ENCODE assay signal across 9 cellular contexts in genomic region chr13:44854264-44855060, GRCh38.
DNase-seq lines count a peak whose midpoint lies in the region; ATAC-seq, FAIRE-seq and TF ChIP-seq lines count a peak whose summit lies in the region.
"Had no signal": no experiment of that assay in that cellular context is flagged by ENCODE, and none has a peak within 500 bp of the region (broad histone marks: within the 10 kb centered on the region; RNA-seq: fewer than 3 reads in every experiment).

No MANE protein-coding gene starts in this region.

- no peaks in the 10 kb centered on the region for H3K36me3 Mint-ChIP-seq in H9 (ENCODE audit: insufficient read depth in 1 of 3, low read depth in 3 of 3)

- no peak overlapping the region for H2BK20ac ChIP-seq in H9 (ENCODE audit: low read depth, low read length, poor library complexity, severe bottlenecking)

- H3K27me3 ChIP-seq in hepatocyte (no peaks in the 10 kb centered on the region), small intestine (ENCODE audit: control insufficient read depth in 2 of 2, insufficient read depth in 2 of 2, low read length in 2 of 2) (no peaks in the 10 kb centered on the region), H9 (ENCODE audit: insufficient read depth, low read length) (no peaks in the 10 kb centered on the region)

- no peak for FAIRE-seq in small intestine (lab: Jason Lieb, UNC)

- H3K36me3 ChIP-seq in hepatocyte (replicated peaks; ENCODE audit: insufficient read depth, low read depth) (no peaks in the 10 kb centered on the region), small intestine (ENCODE audit: control insufficient read depth in 2 of 2, insufficient read depth in 2 of 2, low read length in 2 of 2) (no peaks in the 10 kb centered on the region)

- H2BK120ac ChIP-seq in H9 (ENCODE audit: low read depth, low read length, poor library complexity, severe bottlenecking): no peak overlapping the region

- H2BK15ac ChIP-seq in H9 (ENCODE audit: low read depth, low read length): no peak overlapping the region

- ATAC-seq in HG02852 (IDR thresholded peaks at IDR 0.05; ENCODE audit: unreplicated experiment) (no peak), GM21576 (IDR thresholded peaks at IDR 0.05; ENCODE audit: unreplicated experiment) (no peak)

- H3K4me1 ChIP-seq in hepatocyte (ENCODE audit: insufficient read depth) (peaks cover 22% of the 10 kb centered on the region), small intestine (ENCODE audit: control insufficient read depth in 2 of 2, insufficient read depth in 1 of 2, low read depth in 1 of 2, low read length in 1 of 2) (peaks cover 0 to 3% of the 10 kb centered on the region in 2 donors), H9 (ENCODE audit: insufficient read depth, low read length) (peaks cover 4% of the 10 kb centered on the region; the same call in 1 of the 2 replicates)

- TF ChIP-seq CTCF in hepatocyte (IDR thresholded peaks at IDR 0.05; ENCODE audit: poor library complexity) (no peak), H9 (conservative IDR thresholded peaks at IDR 0.05) (no peak)

- no peak overlapping the region for H3K9ac ChIP-seq in H9 (ENCODE audit: extremely low read depth, insufficient read length, low read length)

- H3T11ph ChIP-seq in H9 (ENCODE audit: low read length): no peak overlapping the region

- H3K9me3 Mint-ChIP-seq in H9: no peaks in the 10 kb centered on the region

- H3K4me3 ChIP-seq in hepatocyte: no peak overlapping the region
- no peak overlapping the region for H3K4me3 ChIP-seq in small intestine (ENCODE audit: low read depth in 1 of 2, low read length in 2 of 2)

- H3K27me3 Mint-ChIP-seq in H9 (ENCODE audit: low read depth): no peaks in the 10 kb centered on the region

- H3K18ac ChIP-seq in H9 (ENCODE audit: insufficient read length, low read depth, low read length): no peak overlapping the region

- no peak overlapping the region for H4K5ac ChIP-seq in H9 (ENCODE audit: insufficient read length, low read depth, low read length)

- no peak overlapping the region for H3K14ac ChIP-seq in H9 (ENCODE audit: insufficient read depth, low read length)

- H3K27ac Mint-ChIP-seq in H9: peak overlapping the region in 1 of 3 experiments; percentile 47; a peak in 1 of 7 replicates

- H3K79me1 ChIP-seq in H9 (ENCODE audit: insufficient read depth, low read depth, low read length, poor library complexity, severe bottlenecking): no peaks in the 10 kb centered on the region

- no peaks in the 10 kb centered on the region for H3K9me3 ChIP-seq in hepatocyte (ENCODE audit: low read depth)
- no peaks in the 10 kb centered on the region for H3K9me3 ChIP-seq in small intestine (ENCODE audit: control insufficient read depth, low read depth)
- H3K9me3 ChIP-seq in H9 (ENCODE audit: control insufficient read depth, low read depth, low read length): no peaks in the 10 kb centered on the region

- H2AFZ ChIP-seq in hepatocyte: no peak overlapping the region
- no peak overlapping the region for H2AFZ ChIP-seq in H9 (ENCODE audit: low read length)

- no peaks in the 10 kb centered on the region for H3K23me2 ChIP-seq in H9 (ENCODE audit: insufficient read length, low read depth, low read length, poor library complexity, severe bottlenecking)

- no peak overlapping the region for H3K56ac ChIP-seq in H9 (ENCODE audit: insufficient read length, low read depth, low read length)

- no peak overlapping the region for H3K4me3 Mint-ChIP-seq in H9

- H3K4me1 Mint-ChIP-seq in H9: peaks cover 18 to 21% of the 10 kb centered on the region in 2 experiments

- 26% methylated on average over 8 of the region's 8 CpGs for WGBS in hepatocyte (ENCODE audit: low lambda C conversion rate, missing lambda C conversion rate)
- 13 to 45% (median 19%) methylated on average over 8 of the region's 8 CpGs for WGBS in small intestine, 3 donors
- 100% methylated on average over 1 of the region's 8 CpGs for WGBS in H9 (ENCODE audit: extremely low coverage, insufficient read length, low lambda C conversion rate)

- no peaks in the 10 kb centered on the region for H3K79me2 ChIP-seq in hepatocyte
- H3K79me2 ChIP-seq in H9 (ENCODE audit: insufficient read depth, low read length): no peaks in the 10 kb centered on the region

- DNase-seq in LHCN-M2 (ENCODE audit: low read depth): peak; percentile 52
- DNase-seq in NCI-H748 treated with DMSO at 0.1 percent for 48 hours (lab: John Stamatoyannopoulos, UW): peak; percentile 79
- peak; percentile 61 for DNase-seq in hepatocyte (ENCODE audit: low spot score)
- peak; percentile 85 for DNase-seq in small intestine
- no peak for DNase-seq in H9
- no peak for DNase-seq in amniotic stem cell (lab: John Stamatoyannopoulos, UW)
- DNase-seq: MV-4-11 had no signal

- H3K4me2 ChIP-seq in hepatocyte (peak overlapping the region; percentile 64), H9 (ENCODE audit: insufficient read depth, insufficient read length, low read length) (no peak overlapping the region)

- no peak overlapping the region for H3K4ac ChIP-seq in H9 (ENCODE audit: low read depth, low read length)

- no peaks in the 10 kb centered on the region for H3K9me2 ChIP-seq in hepatocyte (replicated peaks; ENCODE audit: insufficient read depth)

- no peak overlapping the region for H4K8ac ChIP-seq in H9 (replicated peaks; ENCODE audit: insufficient read length, low read depth, low read length)

- H2BK12ac ChIP-seq in H9 (ENCODE audit: insufficient read length, low read depth, low read length): no peak overlapping the region

- H3K23ac ChIP-seq in H9 (ENCODE audit: insufficient read length, low read depth, low read length): no peak overlapping the region

- no peak overlapping the region for H2AK5ac ChIP-seq in H9 (ENCODE audit: insufficient read length, low read length)

- no peak overlapping the region for H2BK5ac ChIP-seq in H9 (ENCODE audit: insufficient read length, low read length)

- no peak overlapping the region for H4K91ac ChIP-seq in H9 (ENCODE audit: insufficient read length, low read depth, low read length)

- H3K27ac ChIP-seq in hepatocyte (peak overlapping the region; percentile 72), small intestine (ENCODE audit: low read depth in 1 of 2, low read length in 1 of 2) (peak overlapping the region; percentile 22 to 86), H9 (ENCODE audit: insufficient read length, low read depth, low read length) (no peak overlapping the region)

- H4K20me1 ChIP-seq in hepatocyte (ENCODE audit: insufficient read depth, poor library complexity, severe bottlenecking): no peaks in the 10 kb centered on the region
- no peaks in the 10 kb centered on the region for H4K20me1 ChIP-seq in H9 (ENCODE audit: control insufficient read depth, insufficient read depth, insufficient read length)

Comparison
In these comparisons a context has a peak if more than half of its experiments do, and no peak if none do; other contexts are left out.
1. DNase-seq: peak in LHCN-M2 (single experiment), NCI-H748 treated with DMSO at 0.1 percent for 48 hours (single experiment), hepatocyte (single experiment) and small intestine (single experiment); none in H9 (single experiment) and amniotic stem cell (single experiment).